12 cellular contexts compared by ENCODE assay signal in genomic region chr5:171451421-171451820, GRCh38. TPM values are rescaled to one million over a fixed set of nuclear protein-coding genes. Genes with fewer than 3 reads are reported as not detected.
DNase-seq lines count a peak whose midpoint lies in the region; ATAC-seq, FAIRE-seq and TF ChIP-seq lines count a peak whose summit lies in the region.
"Had no signal": no experiment of that assay in that cellular context is flagged by ENCODE, and none has a peak within 500 bp of the region (broad histone marks: within the 10 kb centered on the region; RNA-seq: fewer than 3 reads in every experiment).

No MANE protein-coding gene starts in this region.

- TF ChIP-seq CTCF in natural killer cell (IDR thresholded peaks at IDR 0.05) (no peak), type B pancreatic cell (conservative IDR thresholded peaks at IDR 0.05) (no peak), HepG2 (CRISPR knock-in tag; IDR thresholded peaks at IDR 0.05) (no peak)

- intact Hi-C loops in natural killer cell (cut with micrococcal nuclease) (no loop called here), HepG2 (cut with micrococcal nuclease; ENCODE audit: unreplicated experiment) (no loop called here)

- CTCF ChIA-PET in HepG2 (lab: Yijun Ruan, JAX; ENCODE audit: low intra/inter-chr PET ratio, low total read pairs), result no interaction called here

- no peak for TF ChIP-seq RAD21 in HepG2 (CRISPR knock-in tag; IDR thresholded peaks at IDR 0.05)

- no peaks in the 10 kb centered on the region for H3K4me1 ChIP-seq in HepG2 (ENCODE audit: insufficient read depth, low read length)

- H3K4me3 Mint-ChIP-seq in activated naive CD4-positive, alpha-beta T cell treated with anti-CD3 and anti-CD28 coated beads, Interleukin-2, amount 50 U/mL, for 24 hours, result peak overlapping the region; percentile 52
- peak overlapping the region; percentile 57 to 78 for H3K4me3 Mint-ChIP-seq in effector memory CD8-positive, alpha-beta T cell
- H3K4me3 Mint-ChIP-seq in natural killer cell (peak overlapping the region; percentile 66), type B pancreatic cell (peak overlapping the region; percentile 67)

- WGBS in HepG2 (ENCODE audit: low lambda C conversion rate), result 63% methylated on average over 14 of the region's 17 CpGs

- H3K27me3 ChIP-seq in HepG2 (ENCODE audit: control insufficient read depth in 1 of 2, insufficient read depth in 2 of 2, low read length in 2 of 2), result peaks cover 3 to 14% of the 10 kb centered on the region in 2 experiments; a peak in 3 of 5 replicates

- H3K4me3 ChIP-seq in HepG2 (replicated peaks in 1 of 3; ENCODE audit: insufficient read depth in 1 of 3, low read depth in 2 of 3, low read length in 3 of 3), result no peak overlapping the region

- H2AFZ ChIP-seq in HepG2 (ENCODE audit: low read length), result no peak overlapping the region

- peaks cover 7% of the 10 kb centered on the region for H3K4me1 Mint-ChIP-seq in activated naive CD4-positive, alpha-beta T cell treated with anti-CD3 and anti-CD28 coated beads, Interleukin-2, amount 50 U/mL, for 24 hours
- peaks cover 3 to 4% of the 10 kb centered on the region in 2 donors for H3K4me1 Mint-ChIP-seq in effector memory CD8-positive, alpha-beta T cell (ENCODE audit: low read depth in 2 of 2)
- H3K4me1 Mint-ChIP-seq in natural killer cell (peaks cover 0 to 6% of the 10 kb centered on the region in 2 donors), type B pancreatic cell (ENCODE audit: unreplicated experiment) (peaks cover 44% of the 10 kb centered on the region)

- H3K27ac Mint-ChIP-seq in activated naive CD4-positive, alpha-beta T cell treated with anti-CD3 and anti-CD28 coated beads, Interleukin-2, amount 50 U/mL, for 24 hours, result no peak overlapping the region
- H3K27ac Mint-ChIP-seq in effector memory CD8-positive, alpha-beta T cell, result peak overlapping the region in 1 of 2 donors; percentile 47
- H3K27ac Mint-ChIP-seq in natural killer cell (no peak overlapping the region), type B pancreatic cell (peak overlapping the region; percentile 46)

- H3K36me3 ChIP-seq in HepG2 (replicated peaks in 1 of 2; ENCODE audit: control insufficient read depth in 1 of 2, insufficient read depth in 2 of 2, low read length in 2 of 2), result no peaks in the 10 kb centered on the region

- no peak for FAIRE-seq in HepG2 (lab: Jason Lieb, UNC)

- no peak overlapping the region for H3K4me2 ChIP-seq in HepG2 (ENCODE audit: low read depth, low read length)

- H3K36me3 Mint-ChIP-seq in activated naive CD4-positive, alpha-beta T cell treated with anti-CD3 and anti-CD28 coated beads, Interleukin-2, amount 50 U/mL, for 24 hours, result no peaks in the 10 kb centered on the region
- H3K36me3 Mint-ChIP-seq in effector memory CD8-positive, alpha-beta T cell (ENCODE audit: insufficient read depth), result peaks cover 3% of the 10 kb centered on the region
- no peaks in the 10 kb centered on the region for H3K36me3 Mint-ChIP-seq in natural killer cell
- H3K36me3 Mint-ChIP-seq in type B pancreatic cell, result no peaks in the 10 kb centered on the region

- H3K27me3 Mint-ChIP-seq in activated naive CD4-positive, alpha-beta T cell treated with anti-CD3 and anti-CD28 coated beads, Interleukin-2, amount 50 U/mL, for 24 hours, result peaks cover 25% of the 10 kb centered on the region
- H3K27me3 Mint-ChIP-seq in effector memory CD8-positive, alpha-beta T cell, result peaks cover 68 to 71% of the 10 kb centered on the region in 2 donors
- H3K27me3 Mint-ChIP-seq in natural killer cell (ENCODE audit: low read depth in 2 of 2) (peaks cover 32 to 41% of the 10 kb centered on the region in 2 donors), type B pancreatic cell (peaks cover 14% of the 10 kb centered on the region)

- H3K9ac ChIP-seq in HepG2 (ENCODE audit: insufficient read depth, low read depth, low read length), result no peak overlapping the region

- ATAC-seq in effector memory CD8-positive, alpha-beta T cell (replicated peaks), result no peak
- ATAC-seq in natural killer cell (no peak), HepG2 (no peak)

- POLR2A ChIA-PET in HepG2 (lab: Yijun Ruan, JAX), result no interaction called here

- no peaks in the 10 kb centered on the region for H3K9me3 Mint-ChIP-seq in activated naive CD4-positive, alpha-beta T cell treated with anti-CD3 and anti-CD28 coated beads, Interleukin-2, amount 50 U/mL, for 24 hours
- H3K9me3 Mint-ChIP-seq in effector memory CD8-positive, alpha-beta T cell, result no peaks in the 10 kb centered on the region
- no peaks in the 10 kb centered on the region for H3K9me3 Mint-ChIP-seq in natural killer cell
- no peaks in the 10 kb centered on the region for H3K9me3 Mint-ChIP-seq in type B pancreatic cell

- no peaks in the 10 kb centered on the region for H3K9me3 ChIP-seq in HepG2 (ENCODE audit: low read length)

- no peaks in the 10 kb centered on the region for H3K79me2 ChIP-seq in HepG2 (ENCODE audit: insufficient read depth, low read length)

- TF ChIP-seq POLR2A in HepG2 (IDR thresholded peaks at IDR 0.05; ENCODE audit: insufficient read depth in 1 of 2, low read depth in 2 of 2, low read length in 2 of 2), result no peak

- BruUV-seq in HepG2 (replicated peaks; lab: Mats Ljungman, UMichigan), result no TSS peak

- no peak for TF ChIP-seq EP300 in HepG2 (IDR thresholded peaks at IDR 0.05; ENCODE audit: low read depth in 2 of 2, low read length in 2 of 2)
- TF ChIP-seq EP300 in HepG2 (CRISPR knock-in tag; IDR thresholded peaks at IDR 0.05; ENCODE audit: borderline replicate concordance), result no peak

- no peak for DNase-seq in activated naive CD4-positive, alpha-beta T cell treated with Interleukin-2 at 50 U/mL for 16 hours
- no peak for DNase-seq in effector memory CD8-positive, alpha-beta T cell
- no peak for DNase-seq in natural killer cell
- no peak for DNase-seq in type B pancreatic cell (ENCODE audit: extremely low spot score, unreplicated experiment)
- DNase-seq in Kasumi-1 (lab: John Stamatoyannopoulos, UW), result no peak
- DNase-seq in HepG2 (ENCODE audit: low spot score), result no peak
- DNase-seq in NK-92 treated with Interleukin-12 subunit alpha and Interleukin-12 subunit beta, amount 100 ng/mL, for 24 hours (lab: John Stamatoyannopoulos, UW), result no peak
- DNase-seq: cerebellar nuclear complex, NCI-H1105, NCI-H774 had no signal

- no peak overlapping the region for H3K27ac ChIP-seq in HepG2 (ENCODE audit: extremely low read length, insufficient read depth, low read length)
- H3K27ac ChIP-seq: HL-60 had no signal

- in situ Hi-C loops in HepG2 (cut with HindIII; ENCODE audit: extremely low pct_ligation_motif_present, low pct_unique_long_range_greater_than_20kb), result no loop called here

- H4K20me1 ChIP-seq in HepG2 (ENCODE audit: insufficient read depth, low read length), result no peaks in the 10 kb centered on the region

TF ChIP-seq in HepG2, 621 proteins besides CTCF, POLR2A, EP300 and RAD21 (continues in another document):
- TF ChIP-seq ZFP90 (CRISPR knock-in tag; IDR thresholded peaks at IDR 0.05; ENCODE audit: borderline replicate concordance) (no peak), ZNF225 (CRISPR knock-in tag; IDR thresholded peaks at IDR 0.05) (no peak), AKAP8 (CRISPR knock-in tag; IDR thresholded peaks at IDR 0.05) (no peak), ZSCAN9 (CRISPR knock-in tag; IDR thresholded peaks at IDR 0.05; ENCODE audit: borderline replicate concordance) (no peak), GRHL1 (CRISPR knock-in tag; conservative IDR thresholded peaks at IDR 0.05) (no peak)

RNA-seq across cellular contexts. Expression of gene FGF18, which starts 32.0 kb away (rescaled TPM):
- total RNA-seq in natural killer cell, result under 1 TPM; 0.16 to 0.25 (median 0.23) TPM
- total RNA-seq in type B pancreatic cell (ENCODE audit: low replicate concordance), result 1.7 and 3.2 TPM in 2 replicates
- not detected in 2 replicates for total RNA-seq in HepG2 (2016; rRNA removed; fragmentation: Illumina TruSeq; extraction: Trizol)
- total RNA-seq in HepG2 (2016; cell fraction: cytosol; rRNA removed; fragmentation: Illumina TruSeq; extraction: Trizol; ENCODE audit: low read depth), result not detected in 2 replicates
- total RNA-seq in HepG2 (2016; cell fraction: insoluble cytoplasmic fraction; rRNA removed; fragmentation: Illumina TruSeq; extraction: Trizol), result not detected in 2 replicates
- total RNA-seq in HepG2 (2016; cell fraction: membrane; rRNA removed; fragmentation: Illumina TruSeq; extraction: Trizol), result not detected in 2 replicates
- total RNA-seq in HepG2 (2016; cell fraction: nucleus; rRNA removed; fragmentation: Illumina TruSeq; extraction: Trizol), result not detected in 2 replicates
- polyA plus RNA-seq in HepG2 (2011; rRNA removed), result 0.04 TPM in 1 of 2 replicates, not detected in the other
- polyA plus RNA-seq in HepG2 (2011; cell fraction: cytosol; rRNA removed), result not detected in 2 replicates
- polyA plus RNA-seq in HepG2 (2011; cell fraction: nucleus; rRNA removed), result 0.05 and 0.24 TPM in 2 replicates
- 0.08 TPM in 1 of 2 replicates, not detected in the other for polyA plus RNA-seq in HepG2 (2012)
- polyA plus RNA-seq in HepG2 (2016; cell fraction: cytosol; fragmentation: Illumina TruSeq; extraction: Trizol; ENCODE audit: low read depth), result 0.06 TPM in 1 of 2 replicates, not detected in the other
- not detected in 2 replicates for polyA plus RNA-seq in HepG2 (2016; cell fraction: insoluble cytoplasmic fraction; fragmentation: Illumina TruSeq; extraction: Trizol; ENCODE audit: low read depth)
- polyA plus RNA-seq in HepG2 (2016; cell fraction: membrane; fragmentation: Illumina TruSeq; extraction: Trizol; ENCODE audit: low read depth), result 0.09 TPM in 1 of 2 replicates, not detected in the other
- not detected in 2 replicates for polyA plus RNA-seq in HepG2 (2016; cell fraction: nucleus; fragmentation: Illumina TruSeq; extraction: Trizol; ENCODE audit: insufficient read depth, low read depth)
- not detected in 2 replicates for polyA minus RNA-seq in HepG2 (2011; rRNA and poly(A)+ RNA removed; ENCODE audit: low replicate concordance)
- polyA minus RNA-seq in HepG2 (2011; cell fraction: cytosol; rRNA and poly(A)+ RNA removed), result not detected in 2 replicates
- polyA minus RNA-seq in HepG2 (2011; cell fraction: nucleus; rRNA and poly(A)+ RNA removed), result not detected in 2 replicates
